11 cellular contexts compared by ENCODE assay signal in the genomic region with DNA sequence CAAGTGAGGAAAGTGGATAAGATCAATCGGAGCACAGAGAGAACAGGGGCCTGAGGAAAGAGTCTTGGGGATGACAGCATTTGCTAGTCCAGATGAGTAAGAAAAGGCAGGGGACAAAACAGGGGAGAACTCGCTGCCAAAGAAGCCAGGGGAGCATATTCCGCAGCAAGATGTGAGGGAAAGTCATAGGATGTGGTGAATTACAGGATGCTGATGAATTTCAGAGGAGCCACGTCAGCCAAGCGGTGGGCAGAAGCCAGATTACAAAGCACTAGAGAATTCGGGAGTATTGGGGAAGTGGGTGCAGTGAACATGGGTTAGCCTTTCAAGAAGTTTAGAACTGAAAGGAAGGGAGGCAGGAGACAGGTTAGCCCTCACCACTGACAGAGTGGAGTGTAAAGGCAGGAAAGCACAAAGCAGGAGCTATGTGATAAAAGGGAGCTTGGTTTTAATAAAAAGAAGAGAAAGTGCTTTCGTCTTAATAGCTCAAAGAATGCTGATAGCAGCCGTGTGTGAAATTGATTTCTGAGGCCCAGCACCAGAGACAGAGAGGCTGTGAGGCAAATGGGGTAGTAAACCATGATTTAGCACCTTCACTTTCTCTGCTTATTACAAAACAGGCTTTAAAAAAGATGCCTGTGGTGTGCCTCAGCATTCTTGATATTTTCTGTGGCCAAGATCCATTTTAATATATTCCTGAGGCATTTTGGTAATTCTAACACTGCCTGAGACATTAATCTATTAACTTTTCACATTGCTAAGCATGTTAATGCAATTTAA. TPM values are rescaled to one million over a fixed set of nuclear protein-coding genes. Genes with fewer than 3 reads are reported as not detected.
DNase-seq lines count a peak whose midpoint lies in the region; ATAC-seq and TF ChIP-seq lines count a peak whose summit lies in the region.
"Had no signal": no experiment of that assay in that cellular context is flagged by ENCODE, and none has a peak within 500 bp of the region (broad histone marks: within the 10 kb centered on the region; RNA-seq: fewer than 3 reads in every experiment).

No MANE protein-coding gene starts in this region.

- ATAC-seq in WTC11, result peak; percentile 18; the same call in 1 of the 2 replicates
- no peak for ATAC-seq in stimulated activated naive B cell treated with anti-CD40 and anti-IgM and Interleukin-4, amounts not matched to agents 10 μg/mL and 1 μg/mL and 100 μg/mL, for 72 hours (replicated peaks)

- H3K27ac Mint-ChIP-seq in WTC11, result no peak overlapping the region
- no peak overlapping the region for H3K27ac Mint-ChIP-seq in stimulated activated naive B cell treated with anti-CD40 and anti-IgM and Interleukin-4, amounts not matched to agents 10 μg/mL and 1 μg/mL and 100 μg/mL, for 72 hours
- H3K27ac Mint-ChIP-seq: activated CD4-positive, alpha-beta memory T cell treated with anti-CD3 and anti-CD28 coated beads, Interleukin-2, amount 10 ng/mL, durations not matched to agents 7 days and 5 days; nephron progenitor cell had no signal

- no peaks in the 10 kb centered on the region for H3K36me3 ChIP-seq in right atrium auricular region

- no peaks in the 10 kb centered on the region for H3K27me3 Mint-ChIP-seq in WTC11 (ENCODE audit: low read depth)
- no peaks in the 10 kb centered on the region for H3K27me3 Mint-ChIP-seq in stimulated activated naive B cell treated with anti-CD40 and anti-IgM and Interleukin-4, amounts not matched to agents 10 μg/mL and 1 μg/mL and 100 μg/mL, for 72 hours
- H3K27me3 Mint-ChIP-seq: activated CD4-positive, alpha-beta memory T cell treated with anti-CD3 and anti-CD28 coated beads, Interleukin-2, amount 10 ng/mL, durations not matched to agents 7 days and 5 days had no signal

- no peaks in the 10 kb centered on the region for H3K9me3 Mint-ChIP-seq in WTC11
- no peaks in the 10 kb centered on the region for H3K9me3 Mint-ChIP-seq in stimulated activated naive B cell treated with anti-CD40 and anti-IgM and Interleukin-4, amounts not matched to agents 10 μg/mL and 1 μg/mL and 100 μg/mL, for 72 hours
- H3K9me3 Mint-ChIP-seq: activated CD4-positive, alpha-beta memory T cell treated with anti-CD3 and anti-CD28 coated beads, Interleukin-2, amount 10 ng/mL, durations not matched to agents 7 days and 5 days; nephron progenitor cell had no signal

- no peaks in the 10 kb centered on the region for H3K9me3 ChIP-seq in right atrium auricular region

- H3K27ac ChIP-seq in right atrium auricular region (peak overlapping the region; percentile 35 to 60), skin epidermis (peak overlapping the region in 11 of 21 experiments; percentile 14 to 82 (median 65))

- no peak overlapping the region for H3K4me3 Mint-ChIP-seq in WTC11
- no peak overlapping the region for H3K4me3 Mint-ChIP-seq in stimulated activated naive B cell treated with anti-CD40 and anti-IgM and Interleukin-4, amounts not matched to agents 10 μg/mL and 1 μg/mL and 100 μg/mL, for 72 hours
- H3K4me3 Mint-ChIP-seq: activated CD4-positive, alpha-beta memory T cell treated with anti-CD3 and anti-CD28 coated beads, Interleukin-2, amount 10 ng/mL, durations not matched to agents 7 days and 5 days; nephron progenitor cell had no signal

- no peaks in the 10 kb centered on the region for H3K36me3 Mint-ChIP-seq in WTC11
- H3K36me3 Mint-ChIP-seq in stimulated activated naive B cell treated with anti-CD40 and anti-IgM and Interleukin-4, amounts not matched to agents 10 μg/mL and 1 μg/mL and 100 μg/mL, for 72 hours, result no peaks in the 10 kb centered on the region

- TF ChIP-seq CTCF in HFF-Myc (IDR thresholded peaks at IDR 0.05; ENCODE audit: low read depth, low read length, missing control alignments) (no peak), WTC11 (IDR thresholded peaks at IDR 0.05) (no peak), right atrium auricular region (IDR thresholded peaks at IDR 0.05) (no peak)

- 0 out of 2 replicates have a peak, but pooled peaks cover 5% of the 10 kb centered on the region for H3K4me1 Mint-ChIP-seq in WTC11
- no peaks in the 10 kb centered on the region for H3K4me1 Mint-ChIP-seq in stimulated activated naive B cell treated with anti-CD40 and anti-IgM and Interleukin-4, amounts not matched to agents 10 μg/mL and 1 μg/mL and 100 μg/mL, for 72 hours
- H3K4me1 Mint-ChIP-seq: activated CD4-positive, alpha-beta memory T cell treated with anti-CD3 and anti-CD28 coated beads, Interleukin-2, amount 10 ng/mL, durations not matched to agents 7 days and 5 days had no signal

- H3K4me1 ChIP-seq in right atrium auricular region, result no peaks in the 10 kb centered on the region

- H3K4me3 ChIP-seq in HFF-Myc (replicated peaks; ENCODE audit: low read depth, low read length), result peak overlapping the region; percentile 14; the same call in 1 of the 2 replicates
- H3K4me3 ChIP-seq in right atrium auricular region, result no peak overlapping the region
- no peak overlapping the region for H3K4me3 ChIP-seq in skin epidermis

- CTCF ChIA-PET in WTC11 (lab: Charles Lee), result interaction anchor here (1.4 kb wide), 1 partner anchor 48 kb away, joined by 3 read pairs; no protein-coding TSS in a partner anchor

- no peaks in the 10 kb centered on the region for H3K27me3 ChIP-seq in right atrium auricular region

- peak; percentile 97 for DNase-seq in HFF-Myc (ENCODE audit: extremely low read depth, low read depth)
- no peak for DNase-seq in WTC11 (ENCODE audit: low spot score)
- no peak for DNase-seq in right atrium auricular region (ENCODE audit: low spot score)
- no peak for DNase-seq in NCI-H1417 treated with DMSO at 0.1 percent for 48 hours (lab: John Stamatoyannopoulos, UW)
- DNase-seq in GM19238 (ENCODE audit: insufficient read length, low spot score), result no peak
- no peak for DNase-seq in nucleus accumbens (lab: John Stamatoyannopoulos, UW)
- no peak for DNase-seq in stimulated activated naive B cell treated with anti-CD40 and anti-IgM and Interleukin-4, amounts not matched to agents 10 μg/mL and 1 μg/mL and 100 μg/mL, for 72 hours
- DNase-seq: activated CD4-positive, alpha-beta memory T cell treated with anti-CD3 and anti-CD28 coated beads, Interleukin-2, amount 10 ng/mL, durations not matched to agents 7 days and 5 days; effector CD4-positive, alpha-beta T cell; nephron progenitor cell had no signal

- POLR2A ChIA-PET in WTC11 (lab: Charles Lee), result no interaction called here

TF ChIP-seq in WTC11, 78 proteins besides CTCF, POLR2A, EP300 and RAD21:
- no peak for TF ChIP-seq HMGA2 (CRISPR knock-in tag; IDR thresholded peaks at IDR 0.05)
- TF ChIP-seq JAZF1 (CRISPR knock-in tag; IDR thresholded peaks at IDR 0.05), result no peak
- TF ChIP-seq ZNF121 (CRISPR knock-in tag; IDR thresholded peaks at IDR 0.05), result no peak
- TF ChIP-seq, protein P1, sequence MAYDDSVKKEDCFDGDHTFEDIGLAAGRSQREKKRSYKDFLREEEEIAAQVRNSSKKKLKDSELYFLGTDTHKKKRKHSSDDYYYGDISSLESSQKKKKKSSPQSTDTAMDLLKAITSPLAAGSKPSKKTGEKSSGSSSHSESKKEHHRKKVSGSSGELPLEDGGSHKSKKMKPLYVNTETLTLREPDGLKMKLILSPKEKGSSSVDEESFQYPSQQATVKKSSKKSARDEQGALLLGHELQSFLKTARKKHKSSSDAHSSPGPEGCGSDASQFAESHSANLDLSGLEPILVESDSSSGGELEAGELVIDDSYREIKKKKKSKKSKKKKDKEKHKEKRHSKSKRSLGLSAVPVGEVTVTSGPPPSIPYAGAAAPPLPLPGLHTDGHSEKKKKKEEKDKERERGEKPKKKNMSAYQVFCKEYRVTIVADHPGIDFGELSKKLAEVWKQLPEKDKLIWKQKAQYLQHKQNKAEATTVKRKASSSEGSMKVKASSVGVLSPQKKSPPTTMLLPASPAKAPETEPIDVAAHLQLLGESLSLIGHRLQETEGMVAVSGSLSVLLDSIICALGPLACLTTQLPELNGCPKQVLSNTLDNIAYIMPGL (CRISPR knock-in tag; IDR thresholded peaks at IDR 0.05), result no peak
- TF ChIP-seq, protein P2, sequence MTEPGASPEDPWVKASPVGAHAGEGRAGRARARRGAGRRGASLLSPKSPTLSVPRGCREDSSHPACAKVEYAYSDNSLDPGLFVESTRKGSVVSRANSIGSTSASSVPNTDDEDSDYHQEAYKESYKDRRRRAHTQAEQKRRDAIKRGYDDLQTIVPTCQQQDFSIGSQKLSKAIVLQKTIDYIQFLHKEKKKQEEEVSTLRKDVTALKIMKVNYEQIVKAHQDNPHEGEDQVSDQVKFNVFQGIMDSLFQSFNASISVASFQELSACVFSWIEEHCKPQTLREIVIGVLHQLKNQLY (CRISPR knock-in tag; IDR thresholded peaks at IDR 0.05), result no peak
- no peak for TF ChIP-seq ZSCAN18 (CRISPR knock-in tag; IDR thresholded peaks at IDR 0.05)
- no peak for TF ChIP-seq CDX4 (CRISPR knock-in tag; IDR thresholded peaks at IDR 0.05; ENCODE audit: borderline replicate concordance)
- no peak for TF ChIP-seq ZNF396 (CRISPR knock-in tag; IDR thresholded peaks at IDR 0.05; ENCODE audit: borderline replicate concordance)
- TF ChIP-seq NFE2L1 (CRISPR knock-in tag; IDR thresholded peaks at IDR 0.05), result no peak
- no peak for TF ChIP-seq GTF2I (CRISPR knock-in tag; conservative IDR thresholded peaks at IDR 0.05)
- no peak for TF ChIP-seq MXD4 (CRISPR knock-in tag; IDR thresholded peaks at IDR 0.05; ENCODE audit: borderline replicate concordance)
- no peak for TF ChIP-seq NR3C1 (CRISPR knock-in tag; conservative IDR thresholded peaks at IDR 0.05; ENCODE audit: low read depth)
- no peak for TF ChIP-seq FOXJ3 (CRISPR knock-in tag; IDR thresholded peaks at IDR 0.05; ENCODE audit: borderline replicate concordance)
TF ChIP-seq in WTC11: peak in this region for 0.

RNA-seq across cellular contexts. Expression of gene ADAMTSL1, which starts 16.8 kb away (rescaled TPM):
- total RNA-seq in WTC11 (2021), result 0.94 to 1.3 TPM (median 1.2 TPM) in 3 replicates
- total RNA-seq in right atrium auricular region, result 1 to 10 TPM; 3.4 to 3.8 TPM
- total RNA-seq: activated CD4-positive, alpha-beta memory T cell treated with anti-CD3 and anti-CD28 coated beads, Interleukin-2, amount 10 ng/mL, durations not matched to agents 7 days and 5 days had no signal
